ENCODE assay signal across 7 cellular contexts in genomic region chr1:86706018-86706417, GRCh38. TPM values are rescaled to one million over a fixed set of nuclear protein-coding genes. Genes with fewer than 3 reads are reported as not detected.
DNase-seq lines count a peak whose midpoint lies in the region; ATAC-seq and TF ChIP-seq lines count a peak whose summit lies in the region.

No MANE protein-coding gene starts in this region.

- no peaks in the 10 kb centered on the region for H3K36me3 ChIP-seq in HEK293 (ENCODE audit: control insufficient read depth in 2 of 2, insufficient read depth in 1 of 2, low read length in 2 of 2)
- H3K36me3 ChIP-seq in spleen = peaks cover 0 to 6% (median 0%) of the 10 kb centered on the region in 6 donors

- H3K9me3 ChIP-seq in HEK293 (ENCODE audit: control insufficient read depth, insufficient read depth, low read depth, low read length) = no peaks in the 10 kb centered on the region
- no peaks in the 10 kb centered on the region for H3K9me3 ChIP-seq in spleen

- H3K4me1 ChIP-seq in HEK293 (ENCODE audit: control insufficient read depth, insufficient read depth, low read length) (peaks cover 4% of the 10 kb centered on the region; the same call in 1 of the 2 replicates), spleen (peaks cover 17 to 72% (median 62%) of the 10 kb centered on the region in 6 donors)

- intact Hi-C loops in spleen (cut with DNase I; ENCODE audit: low total_unique reads) = loop anchor here (10.0 kb wide), 1 partner anchor 311 kb away; the partner anchor contains the start of gene ODF2L

- DNase-seq in spleen (no peak), ecto neural progenitor cell (ENCODE audit: low spot score) (no peak), NCI-H2227 treated with DMSO at 0.1 percent for 48 hours (lab: John Stamatoyannopoulos, UW) (no peak)

- ATAC-seq in HG02642 (IDR thresholded peaks at IDR 0.05; ENCODE audit: poor library complexity, unreplicated experiment) = no peak

- H3K4me3 ChIP-seq in HEK293 (ENCODE audit: low read depth, low read length) = peak overlapping the region; percentile 91
- peak overlapping the region; percentile 78 for H3K4me3 ChIP-seq in iPS-11a (ENCODE audit: low read depth, low read length)
- H3K4me3 ChIP-seq in spleen = peak overlapping the region; percentile 54 to 88 (median 77)

- CTCF ChIA-PET in HEK293 (lab: Yijun Ruan, JAX) = interaction anchor here (0.6 to 2.6 kb wide), 6 partner anchors 8 to 319 kb away, joined by 3 to 22 read pairs (median 4); no protein-coding TSS in a partner anchor

- TF ChIP-seq CTCF in HEK293 (tag by site-specific recombination; IDR thresholded peaks at IDR 0.05) (no peak), VCaP (conservative IDR thresholded peaks at IDR 0.05) (no peak), spleen (IDR thresholded peaks at IDR 0.05 in 8 of 11, conservative IDR thresholded peaks at IDR 0.05 in 3 of 11) (no peak)

- 8 to 36% (median 25%) methylated on average over 1 of the region's 1 CpG for WGBS in spleen, 5 donors

- H3K27ac ChIP-seq in HEK293 (ENCODE audit: extremely low read depth, low read depth, low read length) (peak overlapping the region; percentile 98; the same call in 1 of the 2 replicates), VCaP (peak overlapping the region; percentile 92), spleen (peak overlapping the region; percentile 96 to 99 (median 98))

- TF ChIP-seq POLR2A in spleen (IDR thresholded peaks at IDR 0.05) = no peak

- no peaks in the 10 kb centered on the region for H3K27me3 ChIP-seq in spleen (replicated peaks in 1 of 7)

- POLR2A ChIA-PET in HEK293 (lab: Yijun Ruan, JAX) = interaction anchor here (1.6 to 3.9 kb wide), 2 partner anchors 10 to 208 kb away, joined by 4 to 34 read pairs; partner anchors contain the start of genes HS2ST1 and SELENOF

TF ChIP-seq in HEK293, 187 proteins besides CTCF, POLR2A, EP300 and RAD21:
- TF ChIP-seq TSHZ1 (tag by site-specific recombination; IDR thresholded peaks at IDR 0.05; ENCODE audit: borderline replicate concordance) (no peak), ZBTB1 (tag by site-specific recombination; IDR thresholded peaks at IDR 0.05) (no peak), MYNN (tag by site-specific recombination; IDR thresholded peaks at IDR 0.05; ENCODE audit: borderline replicate concordance) (no peak), ZNF292 (tag by site-specific recombination; IDR thresholded peaks at IDR 0.05; ENCODE audit: borderline replicate concordance, low read depth) (no peak), GLI4 (tag by site-specific recombination; IDR thresholded peaks at IDR 0.05) (no peak), ZNF24 (tag by site-specific recombination; IDR thresholded peaks at IDR 0.05) (no peak), ZNF585B (tag by site-specific recombination; IDR thresholded peaks at IDR 0.05) (no peak), ZNF561 (tag by site-specific recombination; IDR thresholded peaks at IDR 0.05; ENCODE audit: borderline replicate concordance) (no peak), ZFP3 (tag by site-specific recombination; IDR thresholded peaks at IDR 0.05; ENCODE audit: low read depth) (no peak), TRIM28 (IDR thresholded peaks at IDR 0.05; ENCODE audit: borderline replicate concordance, low read length) (no peak), ZNF169 (tag by site-specific recombination; IDR thresholded peaks at IDR 0.05) (no peak), ZNF544 (tag by site-specific recombination; IDR thresholded peaks at IDR 0.05) (no peak), ZFP69B (tag by site-specific recombination; IDR thresholded peaks at IDR 0.05) (no peak), ZNF2 (tag by site-specific recombination; IDR thresholded peaks at IDR 0.05) (no peak), ZBTB17 (tag by site-specific recombination; IDR thresholded peaks at IDR 0.05) (no peak)
- TF ChIP-seq, protein P1, sequence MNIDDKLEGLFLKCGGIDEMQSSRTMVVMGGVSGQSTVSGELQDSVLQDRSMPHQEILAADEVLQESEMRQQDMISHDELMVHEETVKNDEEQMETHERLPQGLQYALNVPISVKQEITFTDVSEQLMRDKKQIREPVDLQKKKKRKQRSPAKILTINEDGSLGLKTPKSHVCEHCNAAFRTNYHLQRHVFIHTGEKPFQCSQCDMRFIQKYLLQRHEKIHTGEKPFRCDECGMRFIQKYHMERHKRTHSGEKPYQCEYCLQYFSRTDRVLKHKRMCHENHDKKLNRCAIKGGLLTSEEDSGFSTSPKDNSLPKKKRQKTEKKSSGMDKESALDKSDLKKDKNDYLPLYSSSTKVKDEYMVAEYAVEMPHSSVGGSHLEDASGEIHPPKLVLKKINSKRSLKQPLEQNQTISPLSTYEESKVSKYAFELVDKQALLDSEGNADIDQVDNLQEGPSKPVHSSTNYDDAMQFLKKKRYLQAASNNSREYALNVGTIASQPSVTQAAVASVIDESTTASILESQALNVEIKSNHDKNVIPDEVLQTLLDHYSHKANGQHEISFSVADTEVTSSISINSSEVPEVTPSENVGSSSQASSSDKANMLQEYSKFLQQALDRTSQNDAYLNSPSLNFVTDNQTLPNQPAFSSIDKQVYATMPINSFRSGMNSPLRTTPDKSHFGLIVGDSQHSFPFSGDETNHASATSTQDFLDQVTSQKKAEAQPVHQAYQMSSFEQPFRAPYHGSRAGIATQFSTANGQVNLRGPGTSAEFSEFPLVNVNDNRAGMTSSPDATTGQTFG (tag by site-specific recombination; IDR thresholded peaks at IDR 0.05; ENCODE audit: borderline replicate concordance) = no peak
- TF ChIP-seq, protein P2, sequence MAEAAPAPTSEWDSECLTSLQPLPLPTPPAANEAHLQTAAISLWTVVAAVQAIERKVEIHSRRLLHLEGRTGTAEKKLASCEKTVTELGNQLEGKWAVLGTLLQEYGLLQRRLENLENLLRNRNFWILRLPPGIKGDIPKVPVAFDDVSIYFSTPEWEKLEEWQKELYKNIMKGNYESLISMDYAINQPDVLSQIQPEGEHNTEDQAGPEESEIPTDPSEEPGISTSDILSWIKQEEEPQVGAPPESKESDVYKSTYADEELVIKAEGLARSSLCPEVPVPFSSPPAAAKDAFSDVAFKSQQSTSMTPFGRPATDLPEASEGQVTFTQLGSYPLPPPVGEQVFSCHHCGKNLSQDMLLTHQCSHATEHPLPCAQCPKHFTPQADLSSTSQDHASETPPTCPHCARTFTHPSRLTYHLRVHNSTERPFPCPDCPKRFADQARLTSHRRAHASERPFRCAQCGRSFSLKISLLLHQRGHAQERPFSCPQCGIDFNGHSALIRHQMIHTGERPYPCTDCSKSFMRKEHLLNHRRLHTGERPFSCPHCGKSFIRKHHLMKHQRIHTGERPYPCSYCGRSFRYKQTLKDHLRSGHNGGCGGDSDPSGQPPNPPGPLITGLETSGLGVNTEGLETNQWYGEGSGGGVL (tag by site-specific recombination; IDR thresholded peaks at IDR 0.05) = no peak
- TF ChIP-seq, protein P3, sequence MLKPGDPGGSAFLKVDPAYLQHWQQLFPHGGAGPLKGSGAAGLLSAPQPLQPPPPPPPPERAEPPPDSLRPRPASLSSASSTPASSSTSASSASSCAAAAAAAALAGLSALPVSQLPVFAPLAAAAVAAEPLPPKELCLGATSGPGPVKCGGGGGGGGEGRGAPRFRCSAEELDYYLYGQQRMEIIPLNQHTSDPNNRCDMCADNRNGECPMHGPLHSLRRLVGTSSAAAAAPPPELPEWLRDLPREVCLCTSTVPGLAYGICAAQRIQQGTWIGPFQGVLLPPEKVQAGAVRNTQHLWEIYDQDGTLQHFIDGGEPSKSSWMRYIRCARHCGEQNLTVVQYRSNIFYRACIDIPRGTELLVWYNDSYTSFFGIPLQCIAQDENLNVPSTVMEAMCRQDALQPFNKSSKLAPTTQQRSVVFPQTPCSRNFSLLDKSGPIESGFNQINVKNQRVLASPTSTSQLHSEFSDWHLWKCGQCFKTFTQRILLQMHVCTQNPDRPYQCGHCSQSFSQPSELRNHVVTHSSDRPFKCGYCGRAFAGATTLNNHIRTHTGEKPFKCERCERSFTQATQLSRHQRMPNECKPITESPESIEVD (tag by site-specific recombination; IDR thresholded peaks at IDR 0.05) = no peak

RNA-seq across cellular contexts. Expression of gene SH3GLB1, which starts 1.6 kb away (rescaled TPM):
- 100 to 1,000 TPM in 3 of 7 donors, 10 to 100 TPM in 4; 82.7 to 122 (median 88.9) TPM for total RNA-seq in spleen
- polyA plus RNA-seq in spleen = 10 to 100 TPM; 20.2 to 35.3 (median 27.3) TPM
